In the genomic region with DNA sequence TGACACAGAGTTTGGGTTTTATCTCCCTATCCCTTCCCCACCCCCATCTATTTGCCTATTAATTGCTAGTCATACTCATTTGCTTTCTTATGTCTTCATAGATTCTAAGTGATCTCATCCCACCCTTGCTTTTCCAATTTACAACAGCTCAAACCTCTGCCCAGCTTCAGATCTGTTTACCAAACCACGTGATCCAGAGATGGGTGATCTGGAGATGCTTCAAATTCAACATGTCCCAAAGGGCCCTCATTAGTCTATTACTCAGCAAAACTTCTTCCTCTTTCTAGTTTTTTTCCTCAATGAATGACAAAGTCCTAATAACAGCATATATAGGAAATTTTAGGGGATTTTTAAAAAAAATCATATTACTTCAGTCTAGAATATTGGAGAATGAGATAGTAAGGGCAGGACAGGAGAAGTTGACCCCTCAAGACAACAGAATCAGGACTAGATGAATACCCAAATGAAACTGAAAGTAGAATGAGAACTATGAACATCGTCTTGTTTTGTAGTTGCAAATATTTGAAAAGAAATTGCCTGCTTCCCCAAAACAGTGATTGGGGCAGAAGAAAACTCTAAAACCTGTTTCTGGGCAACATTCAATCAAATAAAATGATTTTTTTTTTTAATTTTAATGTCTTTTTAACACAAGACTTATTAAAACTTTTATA, we compare ENCODE assay signal across 9 cellular contexts.
A peak's percentile ranks its signal among the peaks of the same experiment; 100 is the strongest.
DNase-seq lines count a peak whose midpoint lies in the region; ATAC-seq and FAIRE-seq lines count a peak whose summit lies in the region.
"Had no signal": no experiment of that assay in that cellular context is flagged by ENCODE, and none has a peak within 500 bp of the region (broad histone marks: within the 10 kb centered on the region; RNA-seq: fewer than 3 reads in every experiment).

No MANE protein-coding gene starts in this region.

- DNase-seq in AG20443 (ENCODE audit: low spot score) (peak; percentile 24), GM19239 (ENCODE audit: insufficient read length, low spot score) (no peak), H4 (ENCODE audit: low spot score) (no peak), SIG-M5 (lab: John Stamatoyannopoulos, UW) (no peak), DMS 273 treated with DMSO at 0.1 percent for 48 hours (lab: John Stamatoyannopoulos, UW) (no peak), NCI-H1417 (lab: John Stamatoyannopoulos, UW) (no peak)
- DNase-seq: stimulated activated CD8-positive, alpha-beta memory T cell treated with anti-CD3 and anti-CD28 coated beads, Interleukin-4, amount 100 ng/mL, for 48 hours had no signal

- H3K9me3 Mint-ChIP-seq in dendritic cell treated with granulocyte-macrophage colony-stimulating factor and Interleukin-4, amounts not matched to agents 40 ng/mL and 50 ng/mL, for 4 days = peaks cover 16% of the 10 kb centered on the region

- H3K36me3 Mint-ChIP-seq in dendritic cell treated with granulocyte-macrophage colony-stimulating factor and Interleukin-4, amounts not matched to agents 40 ng/mL and 50 ng/mL, for 4 days (ENCODE audit: low read depth) = no peaks in the 10 kb centered on the region

- peak overlapping the region; percentile 39 for H3K4me3 Mint-ChIP-seq in dendritic cell treated with granulocyte-macrophage colony-stimulating factor and Interleukin-4, amounts not matched to agents 40 ng/mL and 50 ng/mL, for 4 days

- peaks cover 13% of the 10 kb centered on the region for H3K4me1 Mint-ChIP-seq in dendritic cell treated with granulocyte-macrophage colony-stimulating factor and Interleukin-4, amounts not matched to agents 40 ng/mL and 50 ng/mL, for 4 days (ENCODE audit: low read depth)

- peak overlapping the region; percentile 5 for H3K27ac Mint-ChIP-seq in dendritic cell treated with granulocyte-macrophage colony-stimulating factor and Interleukin-4, amounts not matched to agents 40 ng/mL and 50 ng/mL, for 4 days

- peak; percentile 51 for ATAC-seq in HG03575 (IDR thresholded peaks at IDR 0.05; ENCODE audit: extremely low read depth, insufficient number of reproducible peaks, low FRiP score, unreplicated experiment)

- intact Hi-C loops in dendritic cell treated with granulocyte-macrophage colony-stimulating factor and Interleukin-4, amounts not matched to agents 40 ng/mL and 50 ng/mL, for 4 days (cut with micrococcal nuclease) = no loop called here

- FAIRE-seq in GM19239 (lab: Jason Lieb, UNC) = peak; percentile 18

- no peaks in the 10 kb centered on the region for H3K27me3 Mint-ChIP-seq in dendritic cell treated with granulocyte-macrophage colony-stimulating factor and Interleukin-4, amounts not matched to agents 40 ng/mL and 50 ng/mL, for 4 days
